8 cellular contexts compared by ENCODE assay signal in genomic region chr17:38673714-38674012, GRCh38. TPM values are rescaled to one million over a fixed set of nuclear protein-coding genes. Genes with fewer than 3 reads are reported as not detected.
DNase-seq lines count a peak whose midpoint lies in the region; ATAC-seq and TF ChIP-seq lines count a peak whose summit lies in the region.

No MANE protein-coding gene starts in this region.

- H3K9me3 ChIP-seq in upper lobe of left lung: no peaks in the 10 kb centered on the region

- peaks cover 43% of the 10 kb centered on the region for H3K4me1 Mint-ChIP-seq in activated naive CD4-positive, alpha-beta T cell treated with anti-CD3 and anti-CD28 coated beads, Interleukin-2, amount 50 U/mL, for 24 hours

- WGBS in upper lobe of left lung, 2 donors: 1% methylated on average over 21 to 30 of the region's 40 CpGs

- DNase-seq in activated naive CD4-positive, alpha-beta T cell treated with anti-CD3 and anti-CD28 coated beads, Interleukin-2, amount 50 U/mL, for 16 hours: no peak
- peak; percentile 13 for DNase-seq in activated T-helper 9 cell treated with anti-CD3 and anti-CD28 coated beads, Interleukin-2, amount 50 U/mL, for 16 hours (ENCODE audit: low read depth)
- DNase-seq in left lobe of liver (ENCODE audit: low spot score) (peak; percentile 55), upper lobe of left lung (no peak), NCI-H128 (lab: John Stamatoyannopoulos, UW; ENCODE audit: unreplicated experiment) (no peak)
- no peak for DNase-seq in activated effector memory CD4-positive, alpha-beta T cell treated with anti-CD3 and anti-CD28 coated beads, Interleukin-2, amount 50 U/mL, for 16 hours

- H3K27me3 ChIP-seq in upper lobe of left lung: peaks cover 4 to 51% (median 29%) of the 10 kb centered on the region in 4 donors

- peaks cover 18% of the 10 kb centered on the region for H3K27me3 Mint-ChIP-seq in activated naive CD4-positive, alpha-beta T cell treated with anti-CD3 and anti-CD28 coated beads, Interleukin-2, amount 50 U/mL, for 24 hours

- H3K4me3 Mint-ChIP-seq in activated naive CD4-positive, alpha-beta T cell treated with anti-CD3 and anti-CD28 coated beads, Interleukin-2, amount 50 U/mL, for 24 hours: peak overlapping the region; percentile 58

- H3K4me3 ChIP-seq in upper lobe of left lung: peak overlapping the region in 3 of 4 donors; percentile 59 to 69 (median 61)

- TF ChIP-seq EP300 in upper lobe of left lung (IDR thresholded peaks at IDR 0.05): no peak

- ATAC-seq in left lobe of liver (peak; percentile 33), upper lobe of left lung (ENCODE audit: low FRiP score in 2 of 2) (peak in 1 of 2 donors; percentile 10), HG02571 (IDR thresholded peaks at IDR 0.05; ENCODE audit: unreplicated experiment) (no peak)

- no peaks in the 10 kb centered on the region for H3K36me3 Mint-ChIP-seq in activated naive CD4-positive, alpha-beta T cell treated with anti-CD3 and anti-CD28 coated beads, Interleukin-2, amount 50 U/mL, for 24 hours

- no peaks in the 10 kb centered on the region for H3K36me3 ChIP-seq in upper lobe of left lung

- no peaks in the 10 kb centered on the region for H3K9me3 Mint-ChIP-seq in activated naive CD4-positive, alpha-beta T cell treated with anti-CD3 and anti-CD28 coated beads, Interleukin-2, amount 50 U/mL, for 24 hours

- TF ChIP-seq POLR2A in upper lobe of left lung (IDR thresholded peaks at IDR 0.05): no peak

- peak in 1 of 6 experiments; percentile 17 for TF ChIP-seq CTCF in upper lobe of left lung (IDR thresholded peaks at IDR 0.05)

- H3K4me1 ChIP-seq in upper lobe of left lung: peaks cover 28 to 41% (median 32%) of the 10 kb centered on the region in 4 donors

- H3K27ac ChIP-seq in upper lobe of left lung: peak overlapping the region in 1 of 4 donors; percentile 57

- H3K27ac Mint-ChIP-seq in activated naive CD4-positive, alpha-beta T cell treated with anti-CD3 and anti-CD28 coated beads, Interleukin-2, amount 50 U/mL, for 24 hours: no peak overlapping the region

RNA-seq across cellular contexts. Expression of gene EPOP, which starts 1.1 kb away (rescaled TPM):
- total RNA-seq in left lobe of liver (2.7 TPM), upper lobe of left lung (1 to 10 TPM; 1.1 to 2.3 (median 1.8) TPM)

RNA-seq across cellular contexts. Expression of gene MLLT6, which starts 31.4 kb away (rescaled TPM):
- total RNA-seq in left lobe of liver: 29.5 TPM
- 100 to 1,000 TPM in 4 of 6 donors, 10 to 100 TPM in 2; 69.2 to 305 (median 122) TPM for total RNA-seq in upper lobe of left lung

RNA-seq across cellular contexts. Expression of gene CISD3, which starts 56.5 kb away (rescaled TPM):
- total RNA-seq in left lobe of liver (81.9 TPM), upper lobe of left lung (10 to 100 TPM in 4 of 6 donors, 1 to 10 TPM in 2; 6.3 to 49.7 (median 15.9) TPM)

Comparison
In these comparisons a context has a peak if more than half of its experiments do, and no peak if none do; other contexts are left out.
1. DNase-seq: peak in activated T-helper 9 cell treated with anti-CD3 and anti-CD28 coated beads, Interleukin-2, amount 50 U/mL, for 16 hours (single experiment) and left lobe of liver (single experiment); none in activated naive CD4-positive, alpha-beta T cell treated with anti-CD3 and anti-CD28 coated beads, Interleukin-2, amount 50 U/mL, for 16 hours (single experiment), upper lobe of left lung (0 of 2), NCI-H128 (single experiment) and activated effector memory CD4-positive, alpha-beta T cell treated with anti-CD3 and anti-CD28 coated beads, Interleukin-2, amount 50 U/mL, for 16 hours (single experiment).